11 cellular contexts compared by ENCODE assay signal in the genomic region with DNA sequence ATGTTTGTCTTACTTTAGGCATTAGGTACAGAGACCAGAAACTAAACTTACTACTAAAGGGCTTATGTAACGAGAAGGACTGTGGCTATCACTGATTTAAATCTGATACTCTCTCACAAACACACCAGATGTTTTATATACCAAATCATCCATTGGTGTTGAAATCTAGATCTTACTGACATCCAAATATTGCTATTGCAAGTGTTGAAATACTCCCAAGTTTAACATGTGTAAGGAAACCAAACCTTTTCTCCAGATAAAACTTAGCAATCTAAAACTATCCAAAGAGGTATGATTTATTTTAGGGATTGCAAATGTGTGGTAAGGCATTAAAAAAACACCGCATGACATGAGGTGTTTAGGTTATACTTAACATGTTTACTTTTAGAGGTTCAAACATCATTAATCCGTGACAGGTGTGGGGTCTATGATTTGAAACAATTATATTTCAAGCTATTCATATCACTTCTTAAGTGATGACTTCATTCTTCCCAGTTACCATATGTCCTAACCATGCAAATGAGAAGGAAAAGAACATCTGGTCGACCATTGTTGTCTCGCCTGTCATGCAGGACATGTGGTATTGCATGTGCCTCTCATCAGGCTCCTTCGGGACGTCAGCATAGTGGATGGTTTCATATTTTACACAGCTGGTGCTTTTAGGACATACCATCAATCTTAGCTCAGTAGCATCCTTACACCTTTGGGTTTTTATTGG.
DNase-seq lines count a peak whose midpoint lies in the region; ATAC-seq and TF ChIP-seq lines count a peak whose summit lies in the region.
"Had no signal": no experiment of that assay in that cellular context is flagged by ENCODE, and none has a peak within 500 bp of the region (broad histone marks: within the 10 kb centered on the region; RNA-seq: fewer than 3 reads in every experiment).

No MANE protein-coding gene starts in this region.

- no peak overlapping the region for H3K9ac ChIP-seq in KMS-11

- H3K36me3 ChIP-seq in KMS-11 (ENCODE audit: insufficient read depth) (no peaks in the 10 kb centered on the region), gastroesophageal sphincter (no peaks in the 10 kb centered on the region)
- H3K36me3 ChIP-seq: HAP-1 had no signal

- no peaks in the 10 kb centered on the region for H3K79me2 ChIP-seq in KMS-11 (ENCODE audit: insufficient read depth, low read depth)

- H4K20me1 ChIP-seq in KMS-11 (ENCODE audit: insufficient read depth): no peaks in the 10 kb centered on the region

- H3K27ac Mint-ChIP-seq in activated naive CD4-positive, alpha-beta T cell treated with anti-CD3 and anti-CD28 coated beads, Interleukin-2, amount 50 U/mL, for 72 hours: no peak overlapping the region

- no peaks in the 10 kb centered on the region for H3K9me3 Mint-ChIP-seq in activated naive CD4-positive, alpha-beta T cell treated with anti-CD3 and anti-CD28 coated beads, Interleukin-2, amount 50 U/mL, for 72 hours

- peak; percentile 4 for DNase-seq in H4 (ENCODE audit: low spot score)
- DNase-seq in activated naive CD4-positive, alpha-beta T cell treated with anti-CD3 and anti-CD28 coated beads, Interleukin-2, amount 50 U/mL, for 72 hours (ENCODE audit: low spot score in 2 of 2): no peak
- DNase-seq in 8988T: no peak
- no peak for DNase-seq in amygdala (lab: John Stamatoyannopoulos, UW)
- DNase-seq: DMS79 treated with DMSO at 0.1 percent for 48 hours, SIG-M5 had no signal

- peak overlapping the region; percentile 41 for H3K27ac ChIP-seq in KMS-11
- H3K27ac ChIP-seq in gastroesophageal sphincter: no peak overlapping the region

- TF ChIP-seq CTCF in KMS-11 (conservative IDR thresholded peaks at IDR 0.05; ENCODE audit: low read depth, low read length) (no peak), gastroesophageal sphincter (IDR thresholded peaks at IDR 0.05) (no peak)

- H3K4me1 ChIP-seq in KMS-11 (ENCODE audit: low read depth, poor library complexity, severe bottlenecking) (peaks cover 34% of the 10 kb centered on the region), gastroesophageal sphincter (no peaks in the 10 kb centered on the region)
- H3K4me1 ChIP-seq: HAP-1 had no signal

- WGBS in gastroesophageal sphincter (ENCODE audit: low coverage in 1 of 2), 2 donors: 31 to 35% methylated on average over 6 to 7 of the region's 7 CpGs

- peak overlapping the region; percentile 31 for H2AFZ ChIP-seq in KMS-11 (ENCODE audit: low read depth)

- no peak for TF ChIP-seq EP300 in gastroesophageal sphincter (IDR thresholded peaks at IDR 0.05)

- TF ChIP-seq POLR2A in gastroesophageal sphincter (IDR thresholded peaks at IDR 0.05): no peak

- H3K36me3 Mint-ChIP-seq in activated naive CD4-positive, alpha-beta T cell treated with anti-CD3 and anti-CD28 coated beads, Interleukin-2, amount 50 U/mL, for 72 hours: no peaks in the 10 kb centered on the region

- ATAC-seq in GM18517 (IDR thresholded peaks at IDR 0.05; ENCODE audit: unreplicated experiment) (peak; percentile 84), gastroesophageal sphincter (peak; percentile 55), HG03520 (IDR thresholded peaks at IDR 0.05; ENCODE audit: unreplicated experiment) (no peak)
- no peak for ATAC-seq in activated naive CD4-positive, alpha-beta T cell treated with anti-CD3 and anti-CD28 coated beads, Interleukin-2, amount 50 U/mL, for 72 hours

- no peaks in the 10 kb centered on the region for H3K27me3 ChIP-seq in KMS-11 (ENCODE audit: insufficient read depth, low read depth)
- H3K27me3 ChIP-seq in gastroesophageal sphincter: no peaks in the 10 kb centered on the region

- no peaks in the 10 kb centered on the region for H3K9me3 ChIP-seq in gastroesophageal sphincter
- H3K9me3 ChIP-seq: HAP-1 had no signal

- no peak overlapping the region for H3K4me3 ChIP-seq in KMS-11 (IDR thresholded peaks at IDR 0.05; ENCODE audit: insufficient read depth, low read depth, low read length)
- H3K4me3 ChIP-seq in gastroesophageal sphincter: no peak overlapping the region
- H3K4me3 ChIP-seq: HAP-1 had no signal

- peak overlapping the region; percentile 61; the same call in 1 of the 2 replicates for H3K4me2 ChIP-seq in KMS-11

Comparison
In these comparisons a context has a peak if more than half of its experiments do, and no peak if none do; other contexts are left out.
1. ATAC-seq: peak in GM18517 (single experiment) and gastroesophageal sphincter (single experiment); none in activated naive CD4-positive, alpha-beta T cell treated with anti-CD3 and anti-CD28 coated beads, Interleukin-2, amount 50 U/mL, for 72 hours (0 of 2) and HG03520 (single experiment).